8 cellular contexts compared by ENCODE assay signal in genomic region chr6:95119927-95120326, GRCh38.
"Had no signal": no experiment of that assay in that cellular context is flagged by ENCODE, and none has a peak within 500 bp of the region (broad histone marks: within the 10 kb centered on the region; RNA-seq: fewer than 3 reads in every experiment).

No MANE protein-coding gene starts in this region.

- H2AFZ ChIP-seq: GM23248 had no signal

- H3K36me3 ChIP-seq: HAP-1 had no signal

- H3K4me1 ChIP-seq: HAP-1 had no signal

- DNase-seq: GM23248, GOT3, H7, HFFc6, KBM-7 had no signal

- H3K27ac ChIP-seq: GM23248 had no signal

- H3K9ac ChIP-seq: GM23248 had no signal

- ATAC-seq: HCT116 had no signal

- H3K4me3 ChIP-seq: GM23248, HAP-1 had no signal

- H3K9me3 ChIP-seq: HAP-1 had no signal

- FAIRE-seq: HTR-8/SVneo had no signal
